Comparison of ENCODE assay signal across 1 cellular context in the genomic region with DNA sequence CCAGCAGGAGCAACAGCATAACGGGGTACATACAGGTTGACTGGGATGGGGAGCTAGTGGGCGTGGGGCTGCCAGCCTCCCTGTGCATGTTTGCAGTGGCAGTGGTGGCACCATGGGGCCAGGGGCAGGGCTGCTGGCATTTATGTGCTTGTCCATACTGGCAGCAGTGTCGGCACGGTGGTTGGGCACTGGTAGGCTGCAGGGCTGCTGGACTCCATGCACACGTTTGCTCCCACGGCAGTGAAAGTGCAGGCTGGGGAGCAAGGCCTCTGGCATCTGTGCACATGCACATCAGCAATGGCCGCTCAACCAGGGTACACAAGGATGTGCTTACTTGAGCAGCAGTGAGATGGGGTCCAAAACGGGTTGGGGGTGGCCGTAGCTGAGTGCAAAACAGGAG.
TF ChIP-seq lines count a peak whose summit lies in the region.

No MANE protein-coding gene starts in this region.

TF ChIP-seq in HepG2, 621 proteins besides CTCF, POLR2A, EP300 and RAD21:
- TF ChIP-seq, protein P1, sequence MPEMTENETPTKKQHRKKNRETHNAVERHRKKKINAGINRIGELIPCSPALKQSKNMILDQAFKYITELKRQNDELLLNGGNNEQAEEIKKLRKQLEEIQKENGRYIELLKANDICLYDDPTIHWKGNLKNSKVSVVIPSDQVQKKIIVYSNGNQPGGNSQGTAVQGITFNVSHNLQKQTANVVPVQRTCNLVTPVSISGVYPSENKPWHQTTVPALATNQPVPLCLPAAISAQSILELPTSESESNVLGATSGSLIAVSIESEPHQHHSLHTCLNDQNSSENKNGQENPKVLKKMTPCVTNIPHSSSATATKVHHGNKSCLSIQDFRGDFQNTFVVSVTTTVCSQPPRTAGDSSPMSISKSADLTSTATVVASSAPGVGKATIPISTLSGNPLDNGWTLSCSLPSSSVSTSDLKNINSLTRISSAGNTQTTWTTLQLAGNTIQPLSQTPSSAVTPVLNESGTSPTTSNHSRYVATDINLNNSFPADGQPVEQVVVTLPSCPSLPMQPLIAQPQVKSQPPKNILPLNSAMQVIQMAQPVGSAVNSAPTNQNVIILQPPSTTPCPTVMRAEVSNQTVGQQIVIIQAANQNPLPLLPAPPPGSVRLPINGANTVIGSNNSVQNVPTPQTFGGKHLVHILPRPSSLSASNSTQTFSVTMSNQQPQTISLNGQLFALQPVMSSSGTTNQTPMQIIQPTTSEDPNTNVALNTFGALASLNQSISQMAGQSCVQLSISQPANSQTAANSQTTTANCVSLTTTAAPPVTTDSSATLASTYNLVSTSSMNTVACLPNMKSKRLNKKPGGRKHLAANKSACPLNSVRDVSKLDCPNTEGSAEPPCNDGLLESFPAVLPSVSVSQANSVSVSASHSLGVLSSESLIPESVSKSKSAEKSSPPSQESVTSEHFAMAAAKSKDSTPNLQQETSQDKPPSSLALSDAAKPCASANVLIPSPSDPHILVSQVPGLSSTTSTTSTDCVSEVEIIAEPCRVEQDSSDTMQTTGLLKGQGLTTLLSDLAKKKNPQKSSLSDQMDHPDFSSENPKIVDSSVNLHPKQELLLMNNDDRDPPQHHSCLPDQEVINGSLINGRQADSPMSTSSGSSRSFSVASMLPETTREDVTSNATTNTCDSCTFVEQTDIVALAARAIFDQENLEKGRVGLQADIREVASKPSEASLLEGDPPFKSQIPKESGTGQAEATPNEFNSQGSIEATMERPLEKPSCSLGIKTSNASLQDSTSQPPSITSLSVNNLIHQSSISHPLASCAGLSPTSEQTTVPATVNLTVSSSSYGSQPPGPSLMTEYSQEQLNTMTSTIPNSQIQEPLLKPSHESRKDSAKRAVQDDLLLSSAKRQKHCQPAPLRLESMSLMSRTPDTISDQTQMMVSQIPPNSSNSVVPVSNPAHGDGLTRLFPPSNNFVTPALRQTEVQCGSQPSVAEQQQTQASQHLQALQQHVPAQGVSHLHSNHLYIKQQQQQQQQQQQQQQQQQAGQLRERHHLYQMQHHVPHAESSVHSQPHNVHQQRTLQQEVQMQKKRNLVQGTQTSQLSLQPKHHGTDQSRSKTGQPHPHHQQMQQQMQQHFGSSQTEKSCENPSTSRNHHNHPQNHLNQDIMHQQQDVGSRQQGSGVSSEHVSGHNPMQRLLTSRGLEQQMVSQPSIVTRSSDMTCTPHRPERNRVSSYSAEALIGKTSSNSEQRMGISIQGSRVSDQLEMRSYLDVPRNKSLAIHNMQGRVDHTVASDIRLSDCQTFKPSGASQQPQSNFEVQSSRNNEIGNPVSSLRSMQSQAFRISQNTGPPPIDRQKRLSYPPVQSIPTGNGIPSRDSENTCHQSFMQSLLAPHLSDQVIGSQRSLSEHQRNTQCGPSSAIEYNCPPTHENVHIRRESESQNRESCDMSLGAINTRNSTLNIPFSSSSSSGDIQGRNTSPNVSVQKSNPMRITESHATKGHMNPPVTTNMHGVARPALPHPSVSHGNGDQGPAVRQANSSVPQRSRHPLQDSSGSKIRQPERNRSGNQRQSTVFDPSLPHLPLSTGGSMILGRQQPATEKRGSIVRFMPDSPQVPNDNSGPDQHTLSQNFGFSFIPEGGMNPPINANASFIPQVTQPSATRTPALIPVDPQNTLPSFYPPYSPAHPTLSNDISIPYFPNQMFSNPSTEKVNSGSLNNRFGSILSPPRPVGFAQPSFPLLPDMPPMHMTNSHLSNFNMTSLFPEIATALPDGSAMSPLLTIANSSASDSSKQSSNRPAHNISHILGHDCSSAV (CRISPR knock-in tag; IDR thresholded peaks at IDR 0.05; ENCODE audit: borderline replicate concordance) = no peak
- TF ChIP-seq ZNF138 (CRISPR knock-in tag; IDR thresholded peaks at IDR 0.05; ENCODE audit: low read depth) (no peak), SAFB2 (CRISPR knock-in tag; IDR thresholded peaks at IDR 0.05; ENCODE audit: borderline replicate concordance, low read depth) (no peak), RBAK (CRISPR knock-in tag; IDR thresholded peaks at IDR 0.05) (no peak), ZNF720 (CRISPR knock-in tag; IDR thresholded peaks at IDR 0.05) (no peak), PAWR (CRISPR knock-in tag; IDR thresholded peaks at IDR 0.05; ENCODE audit: borderline replicate concordance) (no peak), POGZ (CRISPR knock-in tag; IDR thresholded peaks at IDR 0.05) (no peak), GLI4 (CRISPR knock-in tag; IDR thresholded peaks at IDR 0.05; ENCODE audit: borderline replicate concordance) (no peak), ZNF775 (CRISPR knock-in tag; IDR thresholded peaks at IDR 0.05; ENCODE audit: borderline replicate concordance) (no peak)
